18 cellular contexts compared by ENCODE assay signal in the genomic region with DNA sequence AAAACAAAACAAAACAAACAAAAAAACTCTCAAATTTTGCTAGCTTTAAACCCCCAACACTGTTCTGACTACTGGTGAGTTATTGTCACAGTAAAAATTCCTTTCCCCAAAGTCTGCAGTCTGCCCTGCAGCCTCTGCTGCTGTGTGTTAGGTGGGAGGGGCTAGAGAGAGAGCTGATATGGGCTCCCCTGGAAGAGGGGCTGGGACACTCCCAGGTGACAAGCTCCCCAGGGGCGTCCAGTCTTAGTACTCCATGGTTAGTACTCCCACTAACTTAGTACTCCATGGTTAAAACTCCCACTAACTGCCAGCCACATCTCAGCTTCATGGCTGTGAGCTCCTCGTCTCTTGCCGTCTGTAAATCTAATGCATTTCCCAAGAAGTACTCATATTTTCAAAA.
"Had no signal": no experiment of that assay in that cellular context is flagged by ENCODE, and none has a peak within 500 bp of the region (broad histone marks: within the 10 kb centered on the region; RNA-seq: fewer than 3 reads in every experiment).

No MANE protein-coding gene starts in this region.

- H3K4me3 Mint-ChIP-seq: activated B cell treated with CpG ODN at 0.5 μM for 24 hours; activated CD4-positive, alpha-beta memory T cell treated with anti-CD3 and anti-CD28 coated beads for 36 hours; activated T-cell treated with anti-CD3 and anti-CD28 coated beads, Interleukin-2, amount 50 U/mL, for 24 hours; neural progenitor cell; stimulated activated naive CD8-positive, alpha-beta T cell treated with anti-CD3 and anti-CD28 coated beads, Interleukin-15, Interleukin-2, amounts not matched to agents 100 ng/mL and 50 ng/mL, for 24 hours; T-cell had no signal

- H3K4me3 ChIP-seq: left lung, neural progenitor cell, ovary, upper lobe of left lung had no signal

- H3K27me3 Mint-ChIP-seq: activated B cell treated with CpG ODN at 0.5 μM for 24 hours; activated CD4-positive, alpha-beta memory T cell treated with anti-CD3 and anti-CD28 coated beads for 36 hours; activated T-cell treated with anti-CD3 and anti-CD28 coated beads, Interleukin-2, amount 50 U/mL, for 24 hours; stimulated activated naive CD8-positive, alpha-beta T cell treated with anti-CD3 and anti-CD28 coated beads, Interleukin-15, Interleukin-2, amounts not matched to agents 100 ng/mL and 50 ng/mL, for 24 hours; T-cell had no signal

- H3K9ac ChIP-seq: neural progenitor cell had no signal

- H2AFZ ChIP-seq: neural progenitor cell had no signal

- DNase-seq: activated B cell treated with CpG ODN at 0.5 μM for 24 hours; activated CD4-positive, alpha-beta memory T cell treated with anti-CD3 and anti-CD28 coated beads for 36 hours; activated CD4-positive, alpha-beta T cell treated with anti-CD3 and anti-CD28 coated beads for 4 hours; activated naive CD4-positive, alpha-beta T cell treated with anti-CD3 and anti-CD28 coated beads, Interleukin-2, amount 50 U/mL, for 16 hours; activated T-cell treated with anti-CD3 and anti-CD28 coated beads, Interleukin-2, amount 50 U/mL, for 24 hours; dermis blood vessel endothelial cell; effector memory CD4-positive, alpha-beta T cell; foreskin fibroblast; left lung; mammary epithelial cell; ovary; SIG-M5; stimulated activated CD4-positive, alpha-beta T cell treated with anti-CD3 and anti-CD28 coated beads, Interleukin-2, amount 100 ng/mL, for 24 hours; T-cell; upper lobe of left lung had no signal

- ATAC-seq: left lung, SK-N-SH treated with all-trans-retinoic acid at 6 μM for 48 hours, T-cell had no signal

- H3K27ac ChIP-seq: left lung, neural progenitor cell, ovary, upper lobe of left lung had no signal

- H3K9me3 ChIP-seq: left lung, ovary, upper lobe of left lung had no signal

- H3K27ac Mint-ChIP-seq: activated B cell treated with CpG ODN at 0.5 μM for 24 hours; activated CD4-positive, alpha-beta memory T cell treated with anti-CD3 and anti-CD28 coated beads for 36 hours; activated T-cell treated with anti-CD3 and anti-CD28 coated beads, Interleukin-2, amount 50 U/mL, for 24 hours; neural progenitor cell; stimulated activated naive CD8-positive, alpha-beta T cell treated with anti-CD3 and anti-CD28 coated beads, Interleukin-15, Interleukin-2, amounts not matched to agents 100 ng/mL and 50 ng/mL, for 24 hours; T-cell had no signal

- H3K36me3 ChIP-seq: left lung, neural progenitor cell, ovary, upper lobe of left lung had no signal

- H3K9me3 Mint-ChIP-seq: activated B cell treated with CpG ODN at 0.5 μM for 24 hours; activated CD4-positive, alpha-beta memory T cell treated with anti-CD3 and anti-CD28 coated beads for 36 hours; activated T-cell treated with anti-CD3 and anti-CD28 coated beads, Interleukin-2, amount 50 U/mL, for 24 hours; neural progenitor cell; stimulated activated naive CD8-positive, alpha-beta T cell treated with anti-CD3 and anti-CD28 coated beads, Interleukin-15, Interleukin-2, amounts not matched to agents 100 ng/mL and 50 ng/mL, for 24 hours; T-cell had no signal

- H3K4me2 ChIP-seq: neural progenitor cell had no signal

- H3K27me3 ChIP-seq: left lung, neural progenitor cell, ovary, upper lobe of left lung had no signal
